In the genomic region with DNA sequence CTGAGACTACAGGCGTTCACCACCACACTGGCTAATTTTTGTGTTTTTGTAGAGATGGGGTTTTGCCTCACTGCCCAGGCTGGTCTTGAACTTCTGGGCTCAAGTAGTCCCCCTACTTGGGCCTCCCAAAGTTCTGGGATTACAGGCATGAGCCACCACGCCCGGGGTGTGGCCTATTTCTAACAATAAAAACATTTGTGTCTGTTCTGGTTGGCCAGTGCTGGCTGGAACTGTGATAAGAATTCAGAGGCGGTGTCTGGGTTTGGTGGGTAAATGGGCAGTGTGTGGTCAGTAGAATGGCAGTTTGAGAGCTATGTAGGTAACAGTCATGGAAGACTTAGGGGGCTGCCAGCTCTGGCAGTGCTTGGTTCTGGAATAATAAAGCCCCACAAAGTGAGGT, we compare ENCODE assay signal across 20 cellular contexts. TPM values are rescaled to one million over a fixed set of nuclear protein-coding genes. Genes with fewer than 3 reads are reported as not detected.
DNase-seq lines count a peak whose midpoint lies in the region; ATAC-seq lines count a peak whose summit lies in the region.
"Had no signal": no experiment of that assay in that cellular context is flagged by ENCODE, and none has a peak within 500 bp of the region (broad histone marks: within the 10 kb centered on the region; RNA-seq: fewer than 3 reads in every experiment).

No MANE protein-coding gene starts in this region.

- peaks cover 0 to 12% (median 0%) of the 10 kb centered on the region in 11 experiments; a peak in 2 of 22 replicates for H3K27me3 ChIP-seq in BLaER1 treated with 17β-estradiol and CSF1 and Interleukin-3, amounts not matched to agents 10 nM and 100 nM
- H3K27me3 ChIP-seq in skeletal muscle tissue (ENCODE audit: control insufficient read depth in 3 of 3, insufficient read depth in 3 of 3, low read length in 3 of 3): no peaks in the 10 kb centered on the region
- H3K27me3 ChIP-seq: ovary, uterus had no signal

- H3K27me3 Mint-ChIP-seq in activated T-cell treated with anti-CD3 and anti-CD28 coated beads, Interleukin-2, amount 50 U/mL, for 72 hours (ENCODE audit: low read depth): no peaks in the 10 kb centered on the region
- H3K27me3 Mint-ChIP-seq: CD4-positive, alpha-beta T cell; stimulated activated naive CD8-positive, alpha-beta T cell treated with anti-CD3 and anti-CD28 coated beads, Interleukin-15, amount 100 ng/mL, for 72 hours had no signal

- H3K36me3 Mint-ChIP-seq in activated T-cell treated with anti-CD3 and anti-CD28 coated beads, Interleukin-2, amount 50 U/mL, for 72 hours (ENCODE audit: insufficient read depth in 2 of 2): no peaks in the 10 kb centered on the region

- peak overlapping the region in 10 of 11 experiments; percentile 6 to 98 (median 90); a peak in 19 of 22 replicates for H3K4me2 ChIP-seq in BLaER1 treated with 17β-estradiol and CSF1 and Interleukin-3, amounts not matched to agents 10 nM and 100 nM

- peak; percentile 60 for DNase-seq in astrocyte of the hippocampus (ENCODE audit: low read depth, low spot score)
- DNase-seq in left colon: peak; percentile 50 to 59
- DNase-seq in Ammon's horn (ENCODE audit: low spot score): no peak
- no peak for DNase-seq in SHP77 treated with DMSO at 0.1 percent for 48 hours (lab: John Stamatoyannopoulos, UW)
- no peak for DNase-seq in T-helper 2 cell
- no peak for DNase-seq in activated T-cell treated with anti-CD3 and anti-CD28 coated beads, Interleukin-2, amount 50 U/mL, for 72 hours
- DNase-seq: activated naive CD4-positive, alpha-beta T cell treated with anti-CD3 and anti-CD28 coated beads, Interleukin-2, amount 50 U/mL, for 16 hours; CD4-positive, alpha-beta T cell; DMS153; GF-D8; GOT3; NCI-H1105; NCI-H524; stimulated activated naive CD8-positive, alpha-beta T cell treated with anti-CD3 and anti-CD28 coated beads, Interleukin-15, amount 100 ng/mL, for 72 hours; uterus had no signal

- no peak overlapping the region for H3K4me3 Mint-ChIP-seq in activated T-cell treated with anti-CD3 and anti-CD28 coated beads, Interleukin-2, amount 50 U/mL, for 72 hours
- H3K4me3 Mint-ChIP-seq: CD4-positive, alpha-beta T cell; stimulated activated naive CD8-positive, alpha-beta T cell treated with anti-CD3 and anti-CD28 coated beads, Interleukin-15, amount 100 ng/mL, for 72 hours had no signal

- H3K9ac ChIP-seq in BLaER1 treated with 17β-estradiol and CSF1 and Interleukin-3, amounts not matched to agents 10 nM and 100 nM: peak overlapping the region in 1 of 11 experiments; percentile 16; a peak in 1 of 22 replicates
- peak overlapping the region in 1 of 3 donors; percentile 60 for H3K9ac ChIP-seq in skeletal muscle tissue (ENCODE audit: low read depth in 1 of 3, low read length in 3 of 3)

- no peaks in the 10 kb centered on the region for H3K9me3 ChIP-seq in BLaER1 treated with 17β-estradiol and CSF1 and Interleukin-3, amounts not matched to agents 10 nM and 100 nM (replicated peaks in 1 of 11)
- H3K9me3 ChIP-seq in skeletal muscle tissue (ENCODE audit: control insufficient read depth in 3 of 3, low read length in 3 of 3): no peaks in the 10 kb centered on the region
- H3K9me3 ChIP-seq: ovary, uterus had no signal

- H3K9me3 Mint-ChIP-seq in activated T-cell treated with anti-CD3 and anti-CD28 coated beads, Interleukin-2, amount 50 U/mL, for 72 hours: no peaks in the 10 kb centered on the region
- H3K9me3 Mint-ChIP-seq: CD4-positive, alpha-beta T cell; stimulated activated naive CD8-positive, alpha-beta T cell treated with anti-CD3 and anti-CD28 coated beads, Interleukin-15, amount 100 ng/mL, for 72 hours had no signal

- no peaks in the 10 kb centered on the region for H3K4me1 Mint-ChIP-seq in activated T-cell treated with anti-CD3 and anti-CD28 coated beads, Interleukin-2, amount 50 U/mL, for 72 hours (ENCODE audit: low read depth)
- H3K4me1 Mint-ChIP-seq: stimulated activated naive CD8-positive, alpha-beta T cell treated with anti-CD3 and anti-CD28 coated beads, Interleukin-15, amount 100 ng/mL, for 72 hours had no signal

- H4K20me1 ChIP-seq in BLaER1 treated with 17β-estradiol and CSF1 and Interleukin-3, amounts not matched to agents 10 nM and 100 nM: no peaks in the 10 kb centered on the region

- intact Hi-C loops in left colon (cut with DNase I, micrococcal nuclease): no loop called here

- no peak overlapping the region for H3K4me3 ChIP-seq in BLaER1 treated with 17β-estradiol and CSF1 and Interleukin-3, amounts not matched to agents 10 nM and 100 nM
- H3K4me3 ChIP-seq in skeletal muscle tissue (ENCODE audit: low read length in 3 of 3): no peak overlapping the region
- H3K4me3 ChIP-seq: ovary, uterus had no signal

- peak overlapping the region in 5 of 11 experiments; percentile 3 to 90 (median 53); a peak in 7 of 22 replicates for H3K27ac ChIP-seq in BLaER1 treated with 17β-estradiol and CSF1 and Interleukin-3, amounts not matched to agents 10 nM and 100 nM
- peak overlapping the region; percentile 13 for H3K27ac ChIP-seq in skeletal muscle tissue (ENCODE audit: low read depth, low read length)
- H3K27ac ChIP-seq: ovary, VCaP had no signal

- peak; percentile 17 for ATAC-seq in left colon
- no peak for ATAC-seq in activated T-cell treated with anti-CD3 and anti-CD28 coated beads, Interleukin-2, amount 50 U/mL, for 72 hours (replicated peaks in 1 of 2)
- ATAC-seq: left lobe of liver; stimulated activated naive CD8-positive, alpha-beta T cell treated with anti-CD3 and anti-CD28 coated beads, Interleukin-15, amount 100 ng/mL, for 72 hours had no signal

- H3K4me1 ChIP-seq in BLaER1 treated with 17β-estradiol and CSF1 and Interleukin-3, amounts not matched to agents 10 nM and 100 nM: peaks cover 45 to 100% (median 99%) of the 10 kb centered on the region in 10 experiments
- peaks cover 47 to 67% (median 65%) of the 10 kb centered on the region in 3 donors for H3K4me1 ChIP-seq in skeletal muscle tissue (ENCODE audit: control insufficient read depth in 3 of 3, insufficient read depth in 3 of 3, low read length in 3 of 3)

- no peak overlapping the region for H3K27ac Mint-ChIP-seq in activated T-cell treated with anti-CD3 and anti-CD28 coated beads, Interleukin-2, amount 50 U/mL, for 72 hours
- H3K27ac Mint-ChIP-seq: CD4-positive, alpha-beta T cell had no signal

- H3K36me3 ChIP-seq in BLaER1 treated with 17β-estradiol and CSF1 and Interleukin-3, amounts not matched to agents 10 nM and 100 nM: no peaks in the 10 kb centered on the region
- no peaks in the 10 kb centered on the region for H3K36me3 ChIP-seq in skeletal muscle tissue (ENCODE audit: control insufficient read depth in 3 of 3, insufficient read depth in 3 of 3, low read length in 3 of 3)
- H3K36me3 ChIP-seq: ovary, uterus had no signal

RNA-seq across cellular contexts. Expression of a gene that starts 46.9 kb away (rescaled TPM):
- total RNA-seq in left colon: 10 to 100 TPM; 43.6 to 73.9 TPM
- 6.3 TPM for total RNA-seq in skeletal muscle tissue
- under 1 TPM; 0.30 to 0.36 TPM for total RNA-seq in activated T-cell treated with anti-CD3 and anti-CD28 coated beads, Interleukin-2, amount 50 U/mL, for 72 hours

Comparison
In these comparisons a context has a peak if more than half of its experiments do, and no peak if none do; other contexts are left out.
1. DNase-seq: peak in astrocyte of the hippocampus (single experiment) and left colon (2 of 2); none in Ammon's horn (single experiment), SHP77 treated with DMSO at 0.1 percent for 48 hours (single experiment), T-helper 2 cell (0 of 5) and activated T-cell treated with anti-CD3 and anti-CD28 coated beads, Interleukin-2, amount 50 U/mL, for 72 hours (0 of 2).